ENCODE assay signal across 33 cellular contexts in genomic region chr7:158946771-158947170, GRCh38.
"Had no signal": no experiment of that assay in that cellular context is flagged by ENCODE, and none has a peak within 500 bp of the region (broad histone marks: within the 10 kb centered on the region; RNA-seq: fewer than 3 reads in every experiment).

No MANE protein-coding gene starts in this region.

- H3K27me3 ChIP-seq: ascending aorta, cardiac muscle cell had no signal

- DNase-seq: activated CD4-positive, alpha-beta memory T cell treated with anti-CD3 and anti-CD28 coated beads for 36 hours; activated CD4-positive, alpha-beta T cell treated with anti-CD3 and anti-CD28 coated beads for 1 hour; activated CD4-positive, alpha-beta T cell treated with anti-CD3 and anti-CD28 coated beads for 36 hours; activated CD4-positive, alpha-beta T cell treated with anti-CD3 and anti-CD28 coated beads for 48 hours; activated CD4-positive, alpha-beta T cell treated with anti-CD3 and anti-CD28 coated beads, Interleukin-2, amount 10 ng/mL, durations not matched to agents 7 days and 5 days; activated CD4-positive, alpha-beta T cell treated with anti-CD3 and anti-CD28 coated beads, Interleukin-2, amount 50 U/mL, for 4 hours; activated CD4-positive, CD25-positive, alpha-beta regulatory T cell; activated CD8-positive, alpha-beta memory T cell treated with anti-CD3 and anti-CD28 coated beads, Interleukin-2, amount 10 ng/mL, durations not matched to agents 7 days and 5 days; activated CD8-positive, alpha-beta T cell treated with anti-CD3 and anti-CD28 coated beads for 36 hours; activated effector memory CD4-positive, alpha-beta T cell treated with anti-CD3 and anti-CD28 coated beads, Interleukin-2, amount 50 U/mL, for 16 hours; activated gamma-delta T cell treated with Interleukin-2 at 50 U/mL for 16 hours; activated naive CD4-positive, alpha-beta T cell; activated naive CD4-positive, alpha-beta T cell treated with anti-CD3 and anti-CD28 coated beads, Interleukin-2, amount 10 ng/mL, durations not matched to agents 7 days and 5 days; activated naive CD8-positive, alpha-beta T cell treated with anti-CD3 and anti-CD28 coated beads, Interleukin-2, amount 10 ng/mL, durations not matched to agents 7 days and 5 days; activated naive CD8-positive, alpha-beta T cell treated with anti-CD3 and anti-CD28 coated beads, Interleukin-2, amount 50 U/mL, for 24 hours; activated T-cell treated with anti-CD3 and anti-CD28 coated beads for 4 hours; activated T-cell treated with anti-CD3 and anti-CD28 coated beads, Interleukin-2, amount 50 U/mL, for 1 hour; activated T-cell treated with anti-CD3 and anti-CD28 coated beads, Interleukin-2, amount 50 U/mL, for 4 hours; activated T-cell treated with anti-CD3 and anti-CD28 coated beads, Interleukin-2, amount 50 U/mL, for 72 hours; amygdala; anterior cingulate cortex; central memory CD4-positive, alpha-beta T cell; T-helper 2 cell; T-helper 9 cell; WERI-Rb-1 had no signal

- H3K4me3 ChIP-seq: ascending aorta, cardiac muscle cell had no signal

- H3K27ac ChIP-seq: ascending aorta, cardiac muscle cell, WERI-Rb-1 had no signal

- H3K4me1 ChIP-seq: ascending aorta had no signal

- FAIRE-seq: bronchial epithelial cell, TTC549 had no signal

- ATAC-seq: activated CD4-positive, alpha-beta T cell treated with anti-CD3 and anti-CD28 coated beads for 36 hours; activated CD4-positive, CD25-positive, alpha-beta regulatory T cell treated with anti-CD3 and anti-CD28 coated beads, Interleukin-2, amount 50 U/mL, for 24 hours; activated CD8-positive, alpha-beta memory T cell treated with anti-CD3 and anti-CD28 coated beads, Interleukin-2, amount 10 ng/mL, durations not matched to agents 7 days and 5 days; activated CD8-positive, alpha-beta T cell treated with anti-CD3 and anti-CD28 coated beads for 36 hours; activated naive CD8-positive, alpha-beta T cell treated with anti-CD3 and anti-CD28 coated beads, Interleukin-2, amount 50 U/mL, for 24 hours; activated T-cell treated with anti-CD3 and anti-CD28 coated beads, Interleukin-2, amount 50 U/mL, for 4 hours; activated T-cell treated with anti-CD3 and anti-CD28 coated beads, Interleukin-2, amount 50 U/mL, for 72 hours; activated T-helper 17 cell treated with anti-CD3 and anti-CD28 coated beads, Interleukin-2, amount 50 U/mL, for 72 hours; T-cell; WTC11 had no signal
